In the genomic region with DNA sequence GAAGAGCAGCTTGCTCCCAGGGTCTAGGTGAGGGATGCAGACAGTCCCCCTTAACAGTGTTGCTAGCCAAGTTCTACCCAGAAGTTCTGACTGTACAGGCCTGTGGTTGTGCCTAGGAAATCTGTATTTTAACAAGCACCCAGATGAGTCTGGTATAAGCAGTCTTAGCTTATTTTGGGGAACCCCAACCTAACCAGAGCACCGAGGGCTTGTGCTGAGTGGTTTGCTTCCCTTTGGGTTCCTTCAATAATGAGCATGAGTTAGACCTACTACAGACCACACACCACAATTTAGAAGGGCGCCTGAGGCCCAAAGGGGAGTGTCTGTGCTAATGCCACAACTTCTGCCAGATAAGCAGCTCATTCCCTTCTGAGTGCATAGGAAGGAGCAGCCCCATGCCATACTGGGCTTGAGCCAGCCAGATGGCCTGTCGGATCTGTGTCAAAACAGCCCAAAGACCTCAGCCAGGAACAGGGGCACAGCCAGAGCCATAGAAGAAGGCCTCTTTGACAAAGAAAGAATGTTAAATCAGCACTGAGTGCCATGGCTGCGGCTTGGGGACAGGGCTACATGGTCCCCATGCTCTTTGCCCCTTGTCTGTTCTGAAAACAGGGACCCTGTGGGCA, we compare ENCODE assay signal across 29 cellular contexts. TPM values are rescaled to one million over a fixed set of nuclear protein-coding genes. Genes with fewer than 3 reads are reported as not detected.
A peak's percentile ranks its signal among the peaks of the same experiment; 100 is the strongest.
DNase-seq lines count a peak whose midpoint lies in the region; ATAC-seq, FAIRE-seq and TF ChIP-seq lines count a peak whose summit lies in the region.
"Had no signal": no experiment of that assay in that cellular context is flagged by ENCODE, and none has a peak within 500 bp of the region (broad histone marks: within the 10 kb centered on the region; RNA-seq: fewer than 3 reads in every experiment).

No MANE protein-coding gene starts in this region.

- no peak overlapping the region for H3K14ac ChIP-seq in H1 (ENCODE audit: insufficient read length)

- H3K4me3 ChIP-seq in H1 (ENCODE audit: extremely low read depth in 1 of 4, insufficient read depth in 2 of 4, low read depth in 3 of 4, low read length in 4 of 4), result no peak overlapping the region
- H3K4me3 ChIP-seq: left ventricle myocardium inferior, right lobe of liver, upper lobe of right lung had no signal

- H2BK120ac ChIP-seq in H1 (replicated peaks; ENCODE audit: low read depth, low read length), result no peak overlapping the region

- H4K5ac ChIP-seq in H1 (ENCODE audit: insufficient read length, low read depth, low read length), result no peak overlapping the region

- no peaks in the 10 kb centered on the region for H3K27me3 ChIP-seq in H1 (replicated peaks in 1 of 4; ENCODE audit: control insufficient read depth in 3 of 4, extremely low read depth in 1 of 4, insufficient read depth in 3 of 4, low read length in 3 of 4)
- H3K27me3 ChIP-seq: right lobe of liver, upper lobe of right lung had no signal

- peaks cover 10 to 50% of the 10 kb centered on the region in 2 donors for H3K36me3 Mint-ChIP-seq in activated T-cell treated with anti-CD3 and anti-CD28 coated beads, Interleukin-2, amount 50 U/mL, for 72 hours (ENCODE audit: insufficient read depth in 2 of 2)
- peaks cover 42% of the 10 kb centered on the region for H3K36me3 Mint-ChIP-seq in activated T-cell treated with anti-CD3 and anti-CD28 coated beads, Interleukin-2, amount 50 U/mL, for 4 hours (ENCODE audit: insufficient read depth)
- peaks cover 74% of the 10 kb centered on the region for H3K36me3 Mint-ChIP-seq in activated CD8-positive, alpha-beta T cell treated with anti-CD3 and anti-CD28 coated beads, Interleukin-2, amount 10 ng/mL, durations not matched to agents 7 days and 5 days (ENCODE audit: low read depth)

- WGBS in H1 (ENCODE audit: extremely low coverage in 1 of 2, insufficient coverage in 1 of 2, insufficient read length in 1 of 2, insufficient replicate concordance in 2 of 2, low coverage in 1 of 2, low lambda C conversion rate in 2 of 2, missing lambda C conversion rate in 1 of 2), 2 experiments, result 87% methylated on average over 4 of the region's 4 CpGs; no CpG with 5 or more reads in 1 of the 2 experiments

- no peak overlapping the region for H3K56ac ChIP-seq in H1 (replicated peaks; ENCODE audit: insufficient read length, low read depth, low read length)

- H4K20me1 ChIP-seq in H1 (replicated peaks in 1 of 2; ENCODE audit: control insufficient read depth in 1 of 2, insufficient read depth in 2 of 2, low read length in 2 of 2), result peaks cover 1 to 7% of the 10 kb centered on the region in 2 experiments

- TF ChIP-seq RAD21 in H1 (IDR thresholded peaks at IDR 0.05 in 1 of 2, conservative IDR thresholded peaks at IDR 0.05 in 1 of 2; ENCODE audit: low read depth in 2 of 2, low read length in 2 of 2), result no peak

- no peak overlapping the region for H2BK5ac ChIP-seq in H1 (ENCODE audit: low read depth, low read length)

- H3K4me1 Mint-ChIP-seq in activated T-cell treated with anti-CD3 and anti-CD28 coated beads, Interleukin-2, amount 50 U/mL, for 72 hours (ENCODE audit: low read depth), result peaks cover 13% of the 10 kb centered on the region
- H3K4me1 Mint-ChIP-seq in activated T-cell treated with anti-CD3 and anti-CD28 coated beads, Interleukin-2, amount 50 U/mL, for 4 hours (ENCODE audit: low read depth), result no peaks in the 10 kb centered on the region
- peaks cover 13% of the 10 kb centered on the region for H3K4me1 Mint-ChIP-seq in activated CD8-positive, alpha-beta T cell treated with anti-CD3 and anti-CD28 coated beads, Interleukin-2, amount 10 ng/mL, durations not matched to agents 7 days and 5 days (ENCODE audit: low read depth)

- peaks cover 25 to 86% (median 71%) of the 10 kb centered on the region in 4 experiments for H3K36me3 ChIP-seq in H1 (ENCODE audit: control insufficient read depth in 2 of 4, insufficient read depth in 4 of 4, low read length in 3 of 4)

- peaks cover 3% of the 10 kb centered on the region; the same call in 1 of the 2 replicates for H3K79me1 ChIP-seq in H1 (ENCODE audit: low read depth, low read length)

- H3K27ac ChIP-seq in H1 (ENCODE audit: low read depth, low read length) (no peak overlapping the region), temporal lobe (ENCODE audit: low read depth, low read length) (peak overlapping the region; percentile 77)
- H3K27ac ChIP-seq: left ventricle myocardium inferior, right lobe of liver, upper lobe of right lung had no signal

- no peak overlapping the region for H3K27ac Mint-ChIP-seq in activated T-cell treated with anti-CD3 and anti-CD28 coated beads, Interleukin-2, amount 50 U/mL, for 72 hours
- H3K27ac Mint-ChIP-seq in activated CD8-positive, alpha-beta T cell treated with anti-CD3 and anti-CD28 coated beads, Interleukin-2, amount 10 ng/mL, durations not matched to agents 7 days and 5 days, result peak overlapping the region; percentile 72
- H3K27ac Mint-ChIP-seq: activated CD4-positive, alpha-beta memory T cell treated with anti-CD3 and anti-CD28 coated beads for 36 hours; progenitor cell of endocrine pancreas had no signal

- no peak overlapping the region for H4K91ac ChIP-seq in H1 (replicated peaks; ENCODE audit: insufficient read length, low read length)

- H3K4ac ChIP-seq in H1 (replicated peaks; ENCODE audit: insufficient read length, low read depth, low read length), result no peak overlapping the region

- no peak overlapping the region for H3K18ac ChIP-seq in H1 (ENCODE audit: extremely low read depth, low read length)

- DNase-seq in activated T-cell treated with anti-CD3 and anti-CD28 coated beads, Interleukin-2, amount 50 U/mL, for 72 hours, result no peak
- no peak for DNase-seq in activated T-cell treated with anti-CD3 and anti-CD28 coated beads, Interleukin-2, amount 50 U/mL, for 4 hours
- DNase-seq in activated CD8-positive, alpha-beta T cell treated with anti-CD3 and anti-CD28 coated beads, Interleukin-2, amount 10 ng/mL, durations not matched to agents 7 days and 5 days, result no peak
- DNase-seq in H1 (ENCODE audit: low read depth in 1 of 2, low spot score in 2 of 2) (no peak), HuH-7 (ENCODE audit: low spot score) (no peak), hepatic stellate cell (ENCODE audit: low spot score) (no peak)
- DNase-seq: activated CD4-positive, alpha-beta memory T cell treated with anti-CD3 and anti-CD28 coated beads for 36 hours; activated CD4-positive, alpha-beta T cell treated with anti-CD3 and anti-CD28 coated beads for 1 hour; activated naive CD4-positive, alpha-beta T cell treated with Interleukin-2 at 50 U/mL for 16 hours; CD4-positive, alpha-beta T cell; cortex of kidney; DMS79 treated with DMSO at 0.1 percent for 48 hours; erythroblast; GDM1; left ventricle myocardium inferior; mesendoderm; MV-4-11; NCI-H1436; NCI-H2081; NCI-H2227 treated with DMSO at 0.1 percent for 48 hours; NCI-H526; right lobe of liver; SK-N-SH; upper lobe of right lung had no signal

- H2BK12ac ChIP-seq in H1 (ENCODE audit: low read depth, low read length), result no peak overlapping the region

- no peaks in the 10 kb centered on the region for H3K4me1 ChIP-seq in H1 (replicated peaks in 1 of 4; ENCODE audit: control insufficient read depth in 3 of 4, insufficient read depth in 4 of 4, low read length in 3 of 4)
- H3K4me1 ChIP-seq: left ventricle myocardium inferior, right lobe of liver, upper lobe of right lung had no signal

- TF ChIP-seq CTCF in H1 (IDR thresholded peaks at IDR 0.05; ENCODE audit: control extremely low read depth in 1 of 3, insufficient read depth in 1 of 3, low read depth in 1 of 3, low read length in 3 of 3), result no peak

- H3K27me3 Mint-ChIP-seq in activated T-cell treated with anti-CD3 and anti-CD28 coated beads, Interleukin-2, amount 50 U/mL, for 72 hours (ENCODE audit: low read depth), result no peaks in the 10 kb centered on the region
- H3K27me3 Mint-ChIP-seq in activated T-cell treated with anti-CD3 and anti-CD28 coated beads, Interleukin-2, amount 50 U/mL, for 4 hours (ENCODE audit: low read depth), result no peaks in the 10 kb centered on the region
- H3K27me3 Mint-ChIP-seq in activated CD8-positive, alpha-beta T cell treated with anti-CD3 and anti-CD28 coated beads, Interleukin-2, amount 10 ng/mL, durations not matched to agents 7 days and 5 days (ENCODE audit: low read depth), result no peaks in the 10 kb centered on the region
- H3K27me3 Mint-ChIP-seq: activated CD4-positive, alpha-beta memory T cell treated with anti-CD3 and anti-CD28 coated beads for 36 hours; CD4-positive, alpha-beta T cell; progenitor cell of endocrine pancreas had no signal

- no peak for TF ChIP-seq EP300 in H1 (IDR thresholded peaks at IDR 0.05; ENCODE audit: borderline replicate concordance in 1 of 2, low read depth in 2 of 2, low read length in 2 of 2)

- no peaks in the 10 kb centered on the region; a peak in 1 of 4 replicates for H3K9me3 ChIP-seq in H1 (ENCODE audit: insufficient read depth in 2 of 2, low read depth in 1 of 2, low read length in 1 of 2)
- H3K9me3 ChIP-seq: left ventricle myocardium inferior, right lobe of liver, SK-N-SH, upper lobe of right lung had no signal

- H3K79me2 ChIP-seq in H1 (ENCODE audit: control insufficient read depth in 1 of 2, insufficient read depth in 2 of 2, low read length in 2 of 2), result no peaks in the 10 kb centered on the region

- H3K9me3 Mint-ChIP-seq in activated T-cell treated with anti-CD3 and anti-CD28 coated beads, Interleukin-2, amount 50 U/mL, for 72 hours, result no peaks in the 10 kb centered on the region
- no peaks in the 10 kb centered on the region for H3K9me3 Mint-ChIP-seq in activated T-cell treated with anti-CD3 and anti-CD28 coated beads, Interleukin-2, amount 50 U/mL, for 4 hours
- H3K9me3 Mint-ChIP-seq in activated CD8-positive, alpha-beta T cell treated with anti-CD3 and anti-CD28 coated beads, Interleukin-2, amount 10 ng/mL, durations not matched to agents 7 days and 5 days (ENCODE audit: insufficient read depth), result no peaks in the 10 kb centered on the region
- H3K9me3 Mint-ChIP-seq: activated CD4-positive, alpha-beta memory T cell treated with anti-CD3 and anti-CD28 coated beads for 36 hours; CD4-positive, alpha-beta T cell had no signal

- no peak overlapping the region for H3K4me2 ChIP-seq in H1 (ENCODE audit: insufficient read depth in 1 of 2, low read depth in 2 of 2, low read length in 2 of 2)
- H3K4me2 ChIP-seq: SK-N-SH had no signal

- ATAC-seq in activated T-cell treated with anti-CD3 and anti-CD28 coated beads, Interleukin-2, amount 50 U/mL, for 72 hours (replicated peaks in 1 of 2), result peak; percentile 76 to 82
- ATAC-seq in activated T-cell treated with anti-CD3 and anti-CD28 coated beads, Interleukin-2, amount 50 U/mL, for 4 hours, result no peak
- peak; percentile 51 for ATAC-seq in activated CD8-positive, alpha-beta T cell treated with anti-CD3 and anti-CD28 coated beads, Interleukin-2, amount 10 ng/mL, durations not matched to agents 7 days and 5 days
- no peak for ATAC-seq in HG02678 (IDR thresholded peaks at IDR 0.05; ENCODE audit: unreplicated experiment)
- ATAC-seq: right lobe of liver, upper lobe of right lung had no signal

- H2BK15ac ChIP-seq in H1 (ENCODE audit: low read length), result no peak overlapping the region

- no peak for FAIRE-seq in H1 (lab: Jason Lieb, UNC)
- FAIRE-seq: A204.1, islet of Langerhans had no signal

- no peak overlapping the region for H2AK5ac ChIP-seq in H1 (ENCODE audit: low read depth, low read length)

- POLR2A ChIA-PET in activated CD8-positive, alpha-beta T cell treated with anti-CD3 and anti-CD28 coated beads, Interleukin-2, amount 10 ng/mL, durations not matched to agents 7 days and 5 days (lab: Charles Lee), result interaction anchor here (1.0 kb wide), 1 partner anchor 10 kb away, joined by 3 read pairs; no protein-coding TSS in a partner anchor
- POLR2A ChIA-PET in H1 (lab: Charles Lee; ENCODE audit: partially characterized antibody), result interaction anchor here (1.0 to 2.2 kb wide), 6 partner anchors 9 to 79 kb away, joined by 3 to 9 read pairs (median 3); partner anchors contain the start of gene LSS

- no peak overlapping the region for H3K4me3 Mint-ChIP-seq in activated T-cell treated with anti-CD3 and anti-CD28 coated beads, Interleukin-2, amount 50 U/mL, for 72 hours
- H3K4me3 Mint-ChIP-seq in activated T-cell treated with anti-CD3 and anti-CD28 coated beads, Interleukin-2, amount 50 U/mL, for 4 hours, result no peak overlapping the region
- H3K4me3 Mint-ChIP-seq in activated CD8-positive, alpha-beta T cell treated with anti-CD3 and anti-CD28 coated beads, Interleukin-2, amount 10 ng/mL, durations not matched to agents 7 days and 5 days, result no peak overlapping the region
- H3K4me3 Mint-ChIP-seq: activated CD4-positive, alpha-beta memory T cell treated with anti-CD3 and anti-CD28 coated beads for 36 hours; CD4-positive, alpha-beta T cell had no signal

- no peak overlapping the region for H2BK20ac ChIP-seq in H1 (ENCODE audit: low read length)

- H2AFZ ChIP-seq in H1 (ENCODE audit: low read length), result no peak overlapping the region

- H3K9ac ChIP-seq in H1 (replicated peaks in 1 of 4; ENCODE audit: extremely low read depth in 1 of 4, low read depth in 3 of 4, low read length in 3 of 4), result no peak overlapping the region
- H3K9ac ChIP-seq: SK-N-SH had no signal

- TF ChIP-seq POLR2A in H1 (IDR thresholded peaks at IDR 0.05; ENCODE audit: control extremely low read depth in 1 of 2, low read depth in 2 of 2, low read length in 2 of 2), result 0 out of 3 replicates have a peak, but pooled peaks of 1 of the 2 experiments have one; percentile 19

- no peak overlapping the region for H3K23ac ChIP-seq in H1 (ENCODE audit: insufficient read length)

- H3K23me2 ChIP-seq in H1 (ENCODE audit: low read depth, low read length), result no peaks in the 10 kb centered on the region

- H4K8ac ChIP-seq in H1 (ENCODE audit: extremely low read depth, insufficient read depth, low read length), result no peak overlapping the region

- CTCF ChIA-PET in activated CD8-positive, alpha-beta T cell treated with anti-CD3 and anti-CD28 coated beads, Interleukin-2, amount 10 ng/mL, durations not matched to agents 7 days and 5 days (lab: Charles Lee), result no interaction called here
- CTCF ChIA-PET in H1 (lab: Charles Lee; ENCODE audit: partially characterized antibody), result interaction anchor here (1.3 to 2.1 kb wide), 5 partner anchors 11 to 91 kb away, joined by 3 to 4 read pairs (median 3); partner anchors contain the start of gene MCM3AP

RNA-seq across cellular contexts. Expression of gene LSS, which starts 15.4 kb away (rescaled TPM):
- total RNA-seq in activated T-cell treated with anti-CD3 and anti-CD28 coated beads, Interleukin-2, amount 50 U/mL, for 72 hours, result 10 to 100 TPM; 18.9 to 22.4 TPM
- 10 to 100 TPM; 14.5 to 20.6 (median 17.2) TPM for total RNA-seq in activated T-cell treated with anti-CD3 and anti-CD28 coated beads, Interleukin-2, amount 50 U/mL, for 4 hours
- 10 to 100 TPM; 72.1 to 76.1 TPM for total RNA-seq in activated CD8-positive, alpha-beta T cell treated with anti-CD3 and anti-CD28 coated beads, Interleukin-2, amount 10 ng/mL, durations not matched to agents 7 days and 5 days
- total RNA-seq in H1 (2021; fragmentation: NEBNext Ultra II Directional; extraction: Animal tissue kit (Norgen Biotek cat#: 25700)), result 96.1 and 102 TPM in 2 replicates
- polyA plus RNA-seq in H1 (2011; rRNA removed), result 123 and 139 TPM in 2 replicates
- 103 TPM for polyA plus RNA-seq in H1 (2011; cell fraction: cytosol; rRNA removed)
- 268 TPM for polyA plus RNA-seq in H1 (2011; cell fraction: nucleus; rRNA removed)
- 69.5 to 87.3 TPM (median 75.9 TPM) in 4 replicates for polyA plus RNA-seq in H1 (2012, experiment 1 of 2)
- polyA plus RNA-seq in H1 (2012, experiment 2 of 2), result 71.3 TPM
- 69.2 TPM for polyA plus RNA-seq in H1 (2013, experiment 1 of 2)
- polyA plus RNA-seq in H1 (2013, experiment 2 of 2), result 66.2 TPM
- polyA minus RNA-seq in H1 (2011; rRNA and poly(A)+ RNA removed), result 177 and 193 TPM in 2 replicates
- polyA minus RNA-seq in H1 (2011; cell fraction: cytosol; rRNA and poly(A)+ RNA removed), result 56.7 TPM
- polyA minus RNA-seq in H1 (2011; cell fraction: nucleus; rRNA and poly(A)+ RNA removed), result 69.8 TPM
- total RNA-seq in temporal lobe, result 41.1 TPM

RNA-seq across cellular contexts. Expression of gene MCM3AP, which starts 41.4 kb away (rescaled TPM):
- total RNA-seq in activated T-cell treated with anti-CD3 and anti-CD28 coated beads, Interleukin-2, amount 50 U/mL, for 72 hours, result 100 to 1,000 TPM; 120 to 121 TPM
- 100 to 1,000 TPM; 134 to 144 (median 140) TPM for total RNA-seq in activated T-cell treated with anti-CD3 and anti-CD28 coated beads, Interleukin-2, amount 50 U/mL, for 4 hours
- 100 to 1,000 TPM; 106 to 113 TPM for total RNA-seq in activated CD8-positive, alpha-beta T cell treated with anti-CD3 and anti-CD28 coated beads, Interleukin-2, amount 10 ng/mL, durations not matched to agents 7 days and 5 days
- total RNA-seq in H1 (2021; fragmentation: NEBNext Ultra II Directional; extraction: Animal tissue kit (Norgen Biotek cat#: 25700)), result 119 and 124 TPM in 2 replicates
- polyA plus RNA-seq in H1 (2011; rRNA removed), result 37.2 and 65.4 TPM in 2 replicates
- polyA plus RNA-seq in H1 (2011; cell fraction: cytosol; rRNA removed), result 47.1 TPM
- 88.7 TPM for polyA plus RNA-seq in H1 (2011; cell fraction: nucleus; rRNA removed)
- polyA plus RNA-seq in H1 (2012, experiment 1 of 2), result 67.6 to 78.6 TPM (median 75.2 TPM) in 4 replicates
- 27.6 TPM for polyA plus RNA-seq in H1 (2012, experiment 2 of 2)
- polyA plus RNA-seq in H1 (2013, experiment 1 of 2), result 51.2 TPM
- 47.8 TPM for polyA plus RNA-seq in H1 (2013, experiment 2 of 2)
- 87.3 and 109 TPM in 2 replicates for polyA minus RNA-seq in H1 (2011; rRNA and poly(A)+ RNA removed)
- polyA minus RNA-seq in H1 (2011; cell fraction: cytosol; rRNA and poly(A)+ RNA removed), result 80.6 TPM
- polyA minus RNA-seq in H1 (2011; cell fraction: nucleus; rRNA and poly(A)+ RNA removed), result 130 TPM
- 61.0 TPM for total RNA-seq in temporal lobe

RNA-seq across cellular contexts. Expression of gene YBEY, which starts 42.2 kb away (rescaled TPM):
- 10 to 100 TPM; 22.3 to 25.7 TPM for total RNA-seq in activated T-cell treated with anti-CD3 and anti-CD28 coated beads, Interleukin-2, amount 50 U/mL, for 72 hours
- total RNA-seq in activated T-cell treated with anti-CD3 and anti-CD28 coated beads, Interleukin-2, amount 50 U/mL, for 4 hours, result 10 to 100 TPM; 20.5 to 21.8 (median 20.9) TPM
- total RNA-seq in activated CD8-positive, alpha-beta T cell treated with anti-CD3 and anti-CD28 coated beads, Interleukin-2, amount 10 ng/mL, durations not matched to agents 7 days and 5 days, result 10 to 100 TPM; 13.4 to 15.2 TPM
- 26.6 and 26.9 TPM in 2 replicates for total RNA-seq in H1 (2021; fragmentation: NEBNext Ultra II Directional; extraction: Animal tissue kit (Norgen Biotek cat#: 25700))
- 23.7 and 31.9 TPM in 2 replicates for polyA plus RNA-seq in H1 (2011; rRNA removed)
- 32.7 TPM for polyA plus RNA-seq in H1 (2011; cell fraction: cytosol; rRNA removed)
- 12.1 TPM for polyA plus RNA-seq in H1 (2011; cell fraction: nucleus; rRNA removed)
- polyA plus RNA-seq in H1 (2012, experiment 1 of 2), result 28.6 to 46.1 TPM (median 29.9 TPM) in 4 replicates
- 36.9 TPM for polyA plus RNA-seq in H1 (2012, experiment 2 of 2)
- polyA plus RNA-seq in H1 (2013, experiment 1 of 2), result 23.5 TPM
- polyA plus RNA-seq in H1 (2013, experiment 2 of 2), result 21.8 TPM
- 19.1 and 20.3 TPM in 2 replicates for polyA minus RNA-seq in H1 (2011; rRNA and poly(A)+ RNA removed)
- 16.4 TPM for polyA minus RNA-seq in H1 (2011; cell fraction: cytosol; rRNA and poly(A)+ RNA removed)
- 12.5 TPM for polyA minus RNA-seq in H1 (2011; cell fraction: nucleus; rRNA and poly(A)+ RNA removed)
- 11.3 TPM for total RNA-seq in temporal lobe

RNA-seq across cellular contexts. Expression of gene SPATC1L, which starts 59.7 kb away (rescaled TPM):
- 10 to 100 TPM in 1 of 2 donors, 1 to 10 TPM in 1; 2.6 to 12.9 TPM for total RNA-seq in activated T-cell treated with anti-CD3 and anti-CD28 coated beads, Interleukin-2, amount 50 U/mL, for 72 hours
- total RNA-seq in activated T-cell treated with anti-CD3 and anti-CD28 coated beads, Interleukin-2, amount 50 U/mL, for 4 hours, result 10 to 100 TPM in 2 of 3 donors, 1 to 10 TPM in 1; 6.8 to 17.5 (median 10.6) TPM
- total RNA-seq in activated CD8-positive, alpha-beta T cell treated with anti-CD3 and anti-CD28 coated beads, Interleukin-2, amount 10 ng/mL, durations not matched to agents 7 days and 5 days, result 10 to 100 TPM; 14.4 to 17.5 TPM
- 49.4 and 50.0 TPM in 2 replicates for total RNA-seq in H1 (2021; fragmentation: NEBNext Ultra II Directional; extraction: Animal tissue kit (Norgen Biotek cat#: 25700))
- polyA plus RNA-seq in H1 (2011; rRNA removed), result 24.9 and 44.8 TPM in 2 replicates
- 16.4 TPM for polyA plus RNA-seq in H1 (2011; cell fraction: cytosol; rRNA removed)
- 43.3 TPM for polyA plus RNA-seq in H1 (2011; cell fraction: nucleus; rRNA removed)
- 38.0 to 56.9 TPM (median 53.3 TPM) in 4 replicates for polyA plus RNA-seq in H1 (2012, experiment 1 of 2)
- polyA plus RNA-seq in H1 (2012, experiment 2 of 2), result 50.4 TPM
- 48.1 TPM for polyA plus RNA-seq in H1 (2013, experiment 1 of 2)
- polyA plus RNA-seq in H1 (2013, experiment 2 of 2), result 48.0 TPM
- polyA minus RNA-seq in H1 (2011; rRNA and poly(A)+ RNA removed), result 6.2 and 7.1 TPM in 2 replicates
- 30.3 TPM for polyA minus RNA-seq in H1 (2011; cell fraction: cytosol; rRNA and poly(A)+ RNA removed)
- polyA minus RNA-seq in H1 (2011; cell fraction: nucleus; rRNA and poly(A)+ RNA removed), result 21.2 TPM
- total RNA-seq in temporal lobe, result 6.1 TPM

Comparison
In these comparisons a context has a peak if more than half of its experiments do, and no peak if none do; other contexts are left out.
1. ATAC-seq: peak in activated T-cell treated with anti-CD3 and anti-CD28 coated beads, Interleukin-2, amount 50 U/mL, for 72 hours (2 of 2) and activated CD8-positive, alpha-beta T cell treated with anti-CD3 and anti-CD28 coated beads, Interleukin-2, amount 10 ng/mL, durations not matched to agents 7 days and 5 days (single experiment); none in activated T-cell treated with anti-CD3 and anti-CD28 coated beads, Interleukin-2, amount 50 U/mL, for 4 hours (0 of 2) and HG02678 (single experiment).